Comparison of ENCODE assay signal across 8 cellular contexts in the genomic region with DNA sequence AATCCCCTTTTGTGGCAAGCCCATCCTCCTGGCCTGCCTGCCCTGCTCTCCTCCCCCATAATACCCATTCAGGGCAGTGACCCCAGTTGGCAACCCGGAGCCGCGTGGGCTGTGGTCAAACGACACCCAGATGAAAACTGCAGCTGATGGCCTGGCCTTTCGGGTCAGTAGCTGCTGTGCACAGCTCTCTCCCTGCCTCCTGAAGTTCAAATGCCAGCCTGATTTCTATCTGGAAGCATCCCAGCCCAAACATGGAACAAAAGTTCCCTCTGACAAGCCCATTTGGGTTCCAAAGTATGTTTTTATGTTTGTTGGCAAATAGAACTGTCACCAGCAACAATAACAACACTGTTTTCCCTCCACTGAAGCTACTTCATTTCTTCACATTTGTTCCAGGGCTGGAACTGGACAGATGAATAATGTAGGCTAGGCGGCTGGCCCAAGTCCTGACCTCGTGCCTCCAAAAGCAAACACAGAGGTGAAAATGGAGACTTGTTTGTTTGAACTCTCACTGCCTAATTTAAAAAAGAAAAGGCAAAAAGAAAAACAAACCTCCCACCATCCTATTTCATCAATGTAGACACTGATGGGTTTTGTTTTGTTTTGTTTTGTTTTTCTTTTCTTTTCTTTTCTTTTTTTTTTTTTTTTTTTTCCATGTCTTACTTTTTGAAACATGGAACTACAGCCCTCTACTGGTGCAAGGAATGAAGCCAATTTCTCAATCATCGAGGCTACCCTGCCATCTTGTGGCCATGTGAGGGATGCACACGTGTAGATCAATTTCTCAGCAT.
DNase-seq lines count a peak whose midpoint lies in the region; ATAC-seq and TF ChIP-seq lines count a peak whose summit lies in the region.

No MANE protein-coding gene starts in this region.

- H3K4me1 Mint-ChIP-seq in T-cell, result peaks cover 4 to 13% (median 11%) of the 10 kb centered on the region in 3 donors

- peaks cover 17% of the 10 kb centered on the region for H3K9me3 ChIP-seq in left ventricle myocardium inferior (replicated peaks)

- H3K27me3 Mint-ChIP-seq in T-cell, result peaks cover 0 to 2% of the 10 kb centered on the region in 2 donors

- POLR2A ChIA-PET in T-cell (lab: Charles Lee), result no interaction called here

- TF ChIP-seq CTCF in GM06990 (IDR thresholded peaks at IDR 0.05; ENCODE audit: insufficient read depth, low read length, poor library complexity, severe bottlenecking), result peak; percentile 93
- peak; percentile 93 for TF ChIP-seq CTCF in left ventricle myocardium inferior (IDR thresholded peaks at IDR 0.05; ENCODE audit: borderline replicate concordance)

- ATAC-seq in HG02759 (IDR thresholded peaks at IDR 0.05; ENCODE audit: unreplicated experiment) (peak; percentile 80), T-cell (replicated peaks in 1 of 4) (peak; percentile 78 to 88 (median 86)), HG02981 (IDR thresholded peaks at IDR 0.05; ENCODE audit: unreplicated experiment) (no peak)

- H3K4me1 ChIP-seq in left ventricle myocardium inferior, result peaks cover 6% of the 10 kb centered on the region

- no peak overlapping the region for H3K27ac Mint-ChIP-seq in T-cell

- H3K36me3 ChIP-seq in GM06990 (ENCODE audit: control insufficient read depth, insufficient read depth, low read length), result no peaks in the 10 kb centered on the region
- H3K36me3 ChIP-seq in left ventricle myocardium inferior, result no peaks in the 10 kb centered on the region

- H3K36me3 Mint-ChIP-seq in T-cell, result no peaks in the 10 kb centered on the region

- H3K4me3 Mint-ChIP-seq in T-cell, result no peak overlapping the region

- peaks cover 0 to 9% (median 6%) of the 10 kb centered on the region in 3 donors for H3K9me3 Mint-ChIP-seq in T-cell

- DNase-seq in GM06990 (ENCODE audit: extremely low read depth, insufficient read length) (peak; percentile 32), NCI-H146 treated with DMSO at 0.1 percent for 48 hours (lab: John Stamatoyannopoulos, UW; ENCODE audit: unreplicated experiment) (peak; percentile 86), T-cell (peak; percentile 35 to 77 (median 62)), amniotic epithelial cell (ENCODE audit: low read depth) (peak; percentile 87), left ventricle myocardium inferior (peak; percentile 57), renal cortical epithelial cell (ENCODE audit: low read depth) (peak; percentile 80)

- H3K4me3 ChIP-seq in GM06990 (replicated peaks; ENCODE audit: low read depth, low read length) (no peak overlapping the region), left ventricle myocardium inferior (no peak overlapping the region)

- no peaks in the 10 kb centered on the region for H3K27me3 ChIP-seq in GM06990 (replicated peaks; ENCODE audit: control insufficient read depth, insufficient read depth, low read length)
- peaks cover 4% of the 10 kb centered on the region for H3K27me3 ChIP-seq in left ventricle myocardium inferior (ENCODE audit: low read depth)

- CTCF ChIA-PET in T-cell (lab: Charles Lee), result interaction anchor here (0.6 to 2.2 kb wide), 15 partner anchors 10 to 929 kb away, joined by 3 to 16 read pairs (median 4); no protein-coding TSS in a partner anchor

- peak overlapping the region; percentile 43 for H3K27ac ChIP-seq in left ventricle myocardium inferior (replicated peaks)

- intact Hi-C loops in left ventricle myocardium inferior (cut with micrococcal nuclease), result loop anchor here (10.0 kb wide), 1 partner anchor 928 kb away; no protein-coding TSS in a partner anchor

Comparison
In these comparisons a context has a peak if more than half of its experiments do, and no peak if none do; other contexts are left out.
1. DNase-seq: peak in every context shown above with its lines; median percentile 87 in amniotic epithelial cell; 86 in NCI-H146 treated with DMSO at 0.1 percent for 48 hours; 80 in renal cortical epithelial cell; 62 in T-cell; 57 in left ventricle myocardium inferior; 32 in GM06990.